In the genomic region with DNA sequence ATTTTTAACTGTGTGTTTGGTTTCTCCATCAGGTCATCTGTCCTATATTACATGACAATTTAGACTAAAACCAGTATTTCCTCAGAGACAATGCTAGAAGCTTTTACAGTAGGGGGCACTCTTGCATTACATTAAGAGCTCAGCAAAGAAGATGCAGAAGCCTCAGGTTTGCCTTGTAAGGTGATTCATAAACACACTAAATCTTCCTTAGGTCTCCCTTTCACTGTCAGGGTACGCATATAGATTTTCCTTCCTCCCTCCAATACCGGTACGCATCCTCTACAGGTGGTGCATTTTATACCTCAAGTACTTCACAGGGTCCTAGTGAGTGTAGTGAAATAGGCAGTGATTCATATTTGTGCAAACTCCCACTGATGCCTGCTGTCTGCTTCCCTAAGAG, we compare ENCODE assay signal across 8 cellular contexts. TPM values are rescaled to one million over a fixed set of nuclear protein-coding genes. Genes with fewer than 3 reads are reported as not detected.
DNase-seq lines count a peak whose midpoint lies in the region; ATAC-seq and TF ChIP-seq lines count a peak whose summit lies in the region.

No MANE protein-coding gene starts in this region.

- intact Hi-C loops in activated CD4-positive, alpha-beta T cell treated with anti-CD3 and anti-CD28 coated beads, Interleukin-2, amount 10 ng/mL, durations not matched to agents 24 days and 14 days (cut with micrococcal nuclease): loop anchor here (1.0 to 5.0 kb wide), 12 partner anchors 21 to 577 kb away; a partner anchor contains a TSS
- intact Hi-C loops in colonic mucosa (cut with DNase I): loop anchor here (2.0 to 10.0 kb wide), 2 partner anchors 155 to 253 kb away; no protein-coding TSS in a partner anchor
- intact Hi-C loops in naive thymus-derived CD4-positive, alpha-beta T cell (cut with micrococcal nuclease): loop anchor here (1.0 to 5.0 kb wide), 8 partner anchors 45 to 581 kb away; a partner anchor contains a TSS

- peaks cover 37% of the 10 kb centered on the region for H3K4me1 Mint-ChIP-seq in activated CD4-positive, alpha-beta T cell treated with anti-CD3 and anti-CD28 coated beads, Interleukin-2, amount 10 ng/mL, durations not matched to agents 24 days and 14 days
- H3K4me1 Mint-ChIP-seq in naive thymus-derived CD4-positive, alpha-beta T cell: peaks cover 0 to 37% (median 10%) of the 10 kb centered on the region in 7 donors

- no peaks in the 10 kb centered on the region for H3K27me3 ChIP-seq in Peyer's patch
- no peaks in the 10 kb centered on the region for H3K27me3 ChIP-seq in colonic mucosa
- no peaks in the 10 kb centered on the region for H3K27me3 ChIP-seq in naive thymus-derived CD4-positive, alpha-beta T cell (ENCODE audit: control insufficient read depth in 2 of 2, insufficient read depth in 2 of 2, low read length in 2 of 2)

- H3K9ac ChIP-seq in colonic mucosa (ENCODE audit: low read depth in 2 of 2, low read length in 2 of 2): no peak overlapping the region

- CTCF ChIA-PET in naive thymus-derived CD4-positive, alpha-beta T cell (lab: Charles Lee): interaction anchor here (1.0 to 2.3 kb wide), 4 partner anchors 252 to 555 kb away, joined by 3 to 5 read pairs (median 4); no protein-coding TSS in a partner anchor

- H3K36me3 ChIP-seq in Peyer's patch (no peaks in the 10 kb centered on the region), colonic mucosa (no peaks in the 10 kb centered on the region)
- H3K36me3 ChIP-seq in naive thymus-derived CD4-positive, alpha-beta T cell (ENCODE audit: control insufficient read depth in 2 of 3, insufficient read depth in 3 of 3, low read length in 3 of 3): no peaks in the 10 kb centered on the region

- H3K27ac ChIP-seq in Peyer's patch (no peak overlapping the region), colonic mucosa (no peak overlapping the region)
- no peak overlapping the region for H3K27ac ChIP-seq in naive thymus-derived CD4-positive, alpha-beta T cell (ENCODE audit: low read depth, low read length)

- H3K4me3 Mint-ChIP-seq in activated CD4-positive, alpha-beta T cell treated with anti-CD3 and anti-CD28 coated beads, Interleukin-2, amount 10 ng/mL, durations not matched to agents 24 days and 14 days: peak overlapping the region; percentile 71
- peak overlapping the region in 1 of 10 donors; percentile 4 for H3K4me3 Mint-ChIP-seq in naive thymus-derived CD4-positive, alpha-beta T cell

- POLR2A ChIA-PET in naive thymus-derived CD4-positive, alpha-beta T cell (lab: Charles Lee): no interaction called here

- no peak overlapping the region for H3K4me3 ChIP-seq in Peyer's patch
- no peak overlapping the region for H3K4me3 ChIP-seq in colonic mucosa
- no peak overlapping the region for H3K4me3 ChIP-seq in naive thymus-derived CD4-positive, alpha-beta T cell (ENCODE audit: low read length)

- peak overlapping the region; percentile 80 for H3K27ac Mint-ChIP-seq in activated CD4-positive, alpha-beta T cell treated with anti-CD3 and anti-CD28 coated beads, Interleukin-2, amount 10 ng/mL, durations not matched to agents 24 days and 14 days
- H3K27ac Mint-ChIP-seq in naive thymus-derived CD4-positive, alpha-beta T cell: no peak overlapping the region

- TF ChIP-seq POLR2A in Peyer's patch (IDR thresholded peaks at IDR 0.05): no peak

- DNase-seq in activated CD4-positive, alpha-beta T cell treated with anti-CD3 and anti-CD28 coated beads, Interleukin-2, amount 10 ng/mL, durations not matched to agents 24 days and 14 days: peak; percentile 85
- DNase-seq in activated CD4-positive, alpha-beta T cell treated with anti-CD3 and anti-CD28 coated beads, Interleukin-2, amount 50 U/mL, for 48 hours: no peak
- no peak for DNase-seq in Peyer's patch
- peak; percentile 32 for DNase-seq in colonic mucosa
- peak in 7 of 9 donors; percentile 19 to 66 (median 54) for DNase-seq in naive thymus-derived CD4-positive, alpha-beta T cell

- H3K9me3 Mint-ChIP-seq in activated CD4-positive, alpha-beta T cell treated with anti-CD3 and anti-CD28 coated beads, Interleukin-2, amount 10 ng/mL, durations not matched to agents 24 days and 14 days: no peaks in the 10 kb centered on the region
- no peaks in the 10 kb centered on the region for H3K9me3 Mint-ChIP-seq in naive thymus-derived CD4-positive, alpha-beta T cell

- H3K4me1 ChIP-seq in Peyer's patch (no peaks in the 10 kb centered on the region), colonic mucosa (no peaks in the 10 kb centered on the region)
- peaks cover 0 to 5% of the 10 kb centered on the region in 2 donors for H3K4me1 ChIP-seq in naive thymus-derived CD4-positive, alpha-beta T cell (ENCODE audit: control insufficient read depth in 2 of 2, insufficient read depth in 2 of 2, low read length in 2 of 2)

- H3K36me3 Mint-ChIP-seq in activated CD4-positive, alpha-beta T cell treated with anti-CD3 and anti-CD28 coated beads, Interleukin-2, amount 10 ng/mL, durations not matched to agents 24 days and 14 days (ENCODE audit: low read depth): no peaks in the 10 kb centered on the region
- no peaks in the 10 kb centered on the region for H3K36me3 Mint-ChIP-seq in naive thymus-derived CD4-positive, alpha-beta T cell

- H3K27me3 Mint-ChIP-seq in activated CD4-positive, alpha-beta T cell treated with anti-CD3 and anti-CD28 coated beads, Interleukin-2, amount 10 ng/mL, durations not matched to agents 24 days and 14 days: peaks cover 1% of the 10 kb centered on the region
- no peaks in the 10 kb centered on the region for H3K27me3 Mint-ChIP-seq in naive thymus-derived CD4-positive, alpha-beta T cell

- TF ChIP-seq CTCF in LNCAP (IDR thresholded peaks at IDR 0.05) (peak; percentile 71), Peyer's patch (IDR thresholded peaks at IDR 0.05) (peak in 4 of 6 experiments; percentile 52 to 82 (median 74)), colonic mucosa (IDR thresholded peaks at IDR 0.05) (peak; percentile 35)

- no peaks in the 10 kb centered on the region for H3K9me3 ChIP-seq in Peyer's patch
- H3K9me3 ChIP-seq in colonic mucosa: no peaks in the 10 kb centered on the region
- H3K9me3 ChIP-seq in naive thymus-derived CD4-positive, alpha-beta T cell (ENCODE audit: control insufficient read depth in 2 of 3, low read length in 3 of 3): no peaks in the 10 kb centered on the region

- ATAC-seq in GM21723 (IDR thresholded peaks at IDR 0.05; ENCODE audit: unreplicated experiment) (peak; percentile 58), HG02981 (IDR thresholded peaks at IDR 0.05; ENCODE audit: unreplicated experiment) (no peak)
- peak; percentile 79 for ATAC-seq in naive thymus-derived CD4-positive, alpha-beta T cell

RNA-seq across cellular contexts. Expression of a gene that starts 46.5 kb away (rescaled TPM):
- 1.4 TPM in 2 replicates for total RNA-seq in activated CD4-positive, alpha-beta T cell treated with anti-CD3 and anti-CD28 coated beads, Interleukin-2, amount 10 ng/mL, durations not matched to agents 24 days and 14 days
- total RNA-seq in Peyer's patch (10 to 100 TPM in 1 of 4 donors, 1 to 10 TPM in 1, not detected in 2; 1.7 to 10.7 TPM), colonic mucosa (1 to 10 TPM in 1 of 2 donors, under 1 TPM in 1; 0.57 to 5.6 TPM)
- 10 to 100 TPM in 1 of 5 experiments, 1 to 10 TPM in 4; 1.0 to 24.0 (median 2.4) TPM for total RNA-seq in naive thymus-derived CD4-positive, alpha-beta T cell
- under 1 TPM; 0.07 to 0.24 TPM for polyA plus RNA-seq in naive thymus-derived CD4-positive, alpha-beta T cell

Comparison
In these comparisons a context has a peak if more than half of its experiments do, and no peak if none do; other contexts are left out.
1. DNase-seq: peak in activated CD4-positive, alpha-beta T cell treated with anti-CD3 and anti-CD28 coated beads, Interleukin-2, amount 10 ng/mL, durations not matched to agents 24 days and 14 days (single experiment), colonic mucosa (single experiment) and naive thymus-derived CD4-positive, alpha-beta T cell (7 of 9); none in activated CD4-positive, alpha-beta T cell treated with anti-CD3 and anti-CD28 coated beads, Interleukin-2, amount 50 U/mL, for 48 hours (0 of 2) and Peyer's patch (0 of 3).
2. Peak in every context shown above with its lines, with median percentiles within 50 percentile points of each other: CTCF ChIP-seq.